Comparison of ENCODE assay signal across 16 cellular contexts in the genomic region with DNA sequence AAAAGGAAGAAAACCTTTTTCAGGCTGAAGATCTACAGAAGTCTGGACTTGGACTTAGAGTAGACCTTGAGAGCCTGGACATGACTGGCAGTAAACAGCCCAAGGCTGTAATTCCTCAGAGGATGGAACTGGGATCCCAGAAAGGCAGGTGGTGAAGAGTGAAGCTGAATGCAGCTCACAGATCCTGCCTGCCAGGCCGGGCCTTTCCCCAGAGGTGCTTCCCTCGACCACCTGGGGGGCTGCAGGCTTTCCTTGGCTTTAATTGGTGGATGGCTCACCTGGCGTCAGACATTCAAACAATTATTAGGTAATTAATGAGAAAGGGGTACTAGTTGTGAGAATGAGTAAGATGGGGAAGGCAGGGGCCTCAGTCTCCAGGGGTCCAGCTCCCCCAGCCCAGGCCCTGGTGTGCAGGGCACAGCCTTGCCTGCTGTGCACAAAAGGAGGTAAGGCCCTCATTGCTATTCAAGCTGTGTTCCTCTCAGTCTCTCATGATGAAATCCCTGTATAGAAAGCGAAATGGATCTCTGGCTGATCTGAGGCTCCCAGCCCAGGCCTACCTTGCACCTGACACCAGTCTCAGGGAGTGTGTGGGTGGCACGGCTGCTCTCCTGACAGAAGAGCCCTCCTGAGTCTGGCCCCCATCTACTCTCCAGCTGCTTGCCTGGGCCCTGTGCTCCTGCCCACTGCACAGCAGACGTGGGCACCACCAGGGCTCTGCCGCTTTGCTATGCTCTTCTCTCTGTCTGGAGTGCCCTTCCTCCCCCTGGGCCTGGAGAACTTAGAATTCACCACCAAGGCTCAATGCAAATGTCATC.
DNase-seq lines count a peak whose midpoint lies in the region; ATAC-seq and TF ChIP-seq lines count a peak whose summit lies in the region.
"Had no signal": no experiment of that assay in that cellular context is flagged by ENCODE, and none has a peak within 500 bp of the region (broad histone marks: within the 10 kb centered on the region; RNA-seq: fewer than 3 reads in every experiment).

No MANE protein-coding gene starts in this region.

- H3F3A ChIP-seq in PC-3 (ENCODE audit: low read length, unreplicated experiment): no peaks in the 10 kb centered on the region

- H3K4me1 ChIP-seq in HEK293 (ENCODE audit: control insufficient read depth, insufficient read depth, low read length) (no peaks in the 10 kb centered on the region), parathyroid adenoma (peaks cover 29% of the 10 kb centered on the region), PC-3 (ENCODE audit: insufficient read depth, low read length) (no peaks in the 10 kb centered on the region)
- H3K4me1 ChIP-seq: BE2C, Peyer's patch had no signal

- peak overlapping the region; percentile 39 for H2AFZ ChIP-seq in parathyroid adenoma
- no peak overlapping the region for H2AFZ ChIP-seq in PC-3 (ENCODE audit: low read length)

- H3K79me2 ChIP-seq in parathyroid adenoma (no peaks in the 10 kb centered on the region), PC-3 (ENCODE audit: low read length) (no peaks in the 10 kb centered on the region)

- H3K27me3 ChIP-seq in parathyroid adenoma (ENCODE audit: control insufficient read depth, insufficient read depth, low read length) (no peaks in the 10 kb centered on the region), PC-3 (ENCODE audit: low read length) (no peaks in the 10 kb centered on the region)
- H3K27me3 ChIP-seq: Peyer's patch had no signal

- H4K20me1 ChIP-seq in PC-3 (ENCODE audit: low read length): no peaks in the 10 kb centered on the region

- H3K4me3 ChIP-seq in HEK293 (ENCODE audit: low read depth, low read length) (no peak overlapping the region), parathyroid adenoma (ENCODE audit: low read depth, low read length) (no peak overlapping the region), PC-3 (ENCODE audit: low read length) (no peak overlapping the region)
- H3K4me3 ChIP-seq: Peyer's patch had no signal

- no peaks in the 10 kb centered on the region for H3K4me1 Mint-ChIP-seq in activated CD4-positive, alpha-beta T cell treated with anti-CD3 and anti-CD28 coated beads for 36 hours

- H3K36me3 Mint-ChIP-seq in activated CD4-positive, alpha-beta T cell treated with anti-CD3 and anti-CD28 coated beads for 36 hours (ENCODE audit: low read depth): no peaks in the 10 kb centered on the region

- intact Hi-C loops in PC-3 (cut with micrococcal nuclease): loop anchor here (10.0 kb wide), 1 partner anchor 352 kb away; no protein-coding TSS in a partner anchor
- intact Hi-C loops in activated CD4-positive, alpha-beta T cell treated with anti-CD3 and anti-CD28 coated beads for 36 hours (cut with DNase I, micrococcal nuclease): no loop called here

- DNase-seq in COR-L47 (lab: John Stamatoyannopoulos, UW) (peak; percentile 28), NCI-H2107 treated with DMSO at 0.1 percent for 48 hours (lab: John Stamatoyannopoulos, UW; ENCODE audit: unreplicated experiment) (peak; percentile 85), PC-3 (no peak), Kasumi-1 (lab: John Stamatoyannopoulos, UW) (no peak)
- DNase-seq in activated CD4-positive, alpha-beta T cell treated with anti-CD3 and anti-CD28 coated beads for 36 hours: no peak
- DNase-seq: BE2C, GOT3, Karpas-422, NCI-H1930, NCI-H510A, NCI-H748 treated with DMSO at 0.1 percent for 48 hours, Peyer's patch had no signal

- H3K36me3 ChIP-seq in HEK293 (ENCODE audit: control insufficient read depth in 2 of 2, insufficient read depth in 1 of 2, low read length in 2 of 2) (no peaks in the 10 kb centered on the region), parathyroid adenoma (ENCODE audit: control insufficient read depth, insufficient read depth, low read length) (no peaks in the 10 kb centered on the region), PC-3 (ENCODE audit: low read depth, low read length) (no peaks in the 10 kb centered on the region)
- H3K36me3 ChIP-seq: BE2C, Peyer's patch had no signal

- CTCF ChIA-PET in HEK293 (lab: Yijun Ruan, JAX): no interaction called here
- CTCF ChIA-PET in PC-3 (lab: Charles Lee): no interaction called here
- CTCF ChIA-PET in activated CD4-positive, alpha-beta T cell treated with anti-CD3 and anti-CD28 coated beads for 36 hours (lab: Charles Lee): interaction anchor here (1.0 kb wide), 1 partner anchor 210 kb away, joined by 3 read pairs; no protein-coding TSS in a partner anchor

- BruUV-seq in PC-3 (replicated peaks; lab: Mats Ljungman, UMichigan): no TSS peak

- no peak overlapping the region for H3K4me2 ChIP-seq in parathyroid adenoma (ENCODE audit: low read length)
- no peak overlapping the region for H3K4me2 ChIP-seq in PC-3 (ENCODE audit: low read length)

- H3K27ac ChIP-seq in HEK293 (ENCODE audit: extremely low read depth, low read depth, low read length) (no peak overlapping the region), parathyroid adenoma (no peak overlapping the region), PC-3 (ENCODE audit: low read length) (no peak overlapping the region)
- H3K27ac ChIP-seq: Peyer's patch had no signal

- POLR2A ChIA-PET in HEK293 (lab: Yijun Ruan, JAX): no interaction called here
- POLR2A ChIA-PET in PC-3 (lab: Charles Lee; ENCODE audit: unreplicated experiment): no interaction called here
- POLR2A ChIA-PET in activated CD4-positive, alpha-beta T cell treated with anti-CD3 and anti-CD28 coated beads for 36 hours (lab: Charles Lee): no interaction called here

- no peak overlapping the region for H3K9ac ChIP-seq in parathyroid adenoma
- H3K9ac ChIP-seq in PC-3 (ENCODE audit: low read length): no peak overlapping the region

- no peak for ATAC-seq in PC-3
- no peak for ATAC-seq in activated CD4-positive, alpha-beta T cell treated with anti-CD3 and anti-CD28 coated beads for 36 hours
- ATAC-seq: SK-N-SH treated with all-trans-retinoic acid at 6 μM for 48 hours had no signal

- peaks cover 3% of the 10 kb centered on the region for H3K27me3 Mint-ChIP-seq in activated CD4-positive, alpha-beta T cell treated with anti-CD3 and anti-CD28 coated beads for 36 hours

- H3K9me2 ChIP-seq in PC-3 (replicated peaks; ENCODE audit: low read length): no peaks in the 10 kb centered on the region

- no peak overlapping the region for H3K4me3 Mint-ChIP-seq in activated CD4-positive, alpha-beta T cell treated with anti-CD3 and anti-CD28 coated beads for 36 hours
- H3K4me3 Mint-ChIP-seq: T-helper 2 cell treated with Interferon-gamma antibody and Interleukin-4, amounts not matched to agents 5 μg/mL and 100 μg/mL, for 36 hours had no signal

- no peak overlapping the region for H3K27ac Mint-ChIP-seq in activated CD4-positive, alpha-beta T cell treated with anti-CD3 and anti-CD28 coated beads for 36 hours
- H3K27ac Mint-ChIP-seq: T-helper 2 cell treated with Interferon-gamma antibody and Interleukin-4, amounts not matched to agents 5 μg/mL and 100 μg/mL, for 36 hours had no signal

- H3K9me3 ChIP-seq in HEK293 (ENCODE audit: control insufficient read depth, insufficient read depth, low read depth, low read length) (no peaks in the 10 kb centered on the region), parathyroid adenoma (ENCODE audit: control insufficient read depth, low read length) (no peaks in the 10 kb centered on the region), PC-3 (ENCODE audit: low read length) (no peaks in the 10 kb centered on the region)
- H3K9me3 ChIP-seq: BE2C, Peyer's patch had no signal

- no peaks in the 10 kb centered on the region for H3K9me3 Mint-ChIP-seq in activated CD4-positive, alpha-beta T cell treated with anti-CD3 and anti-CD28 coated beads for 36 hours (ENCODE audit: low read depth)
- H3K9me3 Mint-ChIP-seq: T-helper 2 cell treated with Interferon-gamma antibody and Interleukin-4, amounts not matched to agents 5 μg/mL and 100 μg/mL, for 36 hours had no signal

- no peak for TF ChIP-seq CTCF in HEK293 (tag by site-specific recombination; IDR thresholded peaks at IDR 0.05)
- TF ChIP-seq CTCF in parathyroid adenoma (IDR thresholded peaks at IDR 0.05): no peak
- no peak for TF ChIP-seq CTCF in PC-3 (conservative IDR thresholded peaks at IDR 0.05; ENCODE audit: low read depth, low read length)

TF ChIP-seq in HEK293, 187 proteins besides CTCF, POLR2A, EP300 and RAD21:
- TF ChIP-seq ZNF335 (tag by site-specific recombination; conservative IDR thresholded peaks at IDR 0.05): no peak
- TF ChIP-seq ZIC2 (tag by site-specific recombination; IDR thresholded peaks at IDR 0.05): peak; percentile 96

Comparison
In these comparisons a context has a peak if more than half of its experiments do, and no peak if none do; other contexts are left out.
1. DNase-seq: peak in COR-L47 (single experiment) and NCI-H2107 treated with DMSO at 0.1 percent for 48 hours (single experiment); none in PC-3 (single experiment), Kasumi-1 (0 of 2) and activated CD4-positive, alpha-beta T cell treated with anti-CD3 and anti-CD28 coated beads for 36 hours (single experiment).